In genomic region chr4:152464030-152464823, GRCh38 we compare ENCODE assay signal across 12 cellular contexts.
DNase-seq lines count a peak whose midpoint lies in the region; ATAC-seq and TF ChIP-seq lines count a peak whose summit lies in the region.
"Had no signal": no experiment of that assay in that cellular context is flagged by ENCODE, and none has a peak within 500 bp of the region (broad histone marks: within the 10 kb centered on the region; RNA-seq: fewer than 3 reads in every experiment).

No MANE protein-coding gene starts in this region.

- H3K9me2 ChIP-seq in OCI-LY1 (ENCODE audit: low read depth, low read length) (no peaks in the 10 kb centered on the region), PC-3 (replicated peaks; ENCODE audit: low read length) (no peaks in the 10 kb centered on the region)

- H3K36me3 Mint-ChIP-seq in activated CD4-positive, alpha-beta T cell treated with anti-CD3 and anti-CD28 coated beads, Interleukin-2, amount 10 ng/mL, durations not matched to agents 7 days and 5 days (ENCODE audit: low read depth), result peaks cover 24% of the 10 kb centered on the region
- H3K36me3 Mint-ChIP-seq in stimulated activated effector memory CD8-positive, alpha-beta T cell treated with anti-CD3 and anti-CD28 coated beads, Interleukin-12 subunit alpha, Interleukin-12 subunit beta, amount 100 ng/mL, for 72 hours, result no peaks in the 10 kb centered on the region

- H3K36me3 ChIP-seq in OCI-LY1 (ENCODE audit: insufficient read depth, low read length), result peaks cover 8% of the 10 kb centered on the region; the same call in 1 of the 2 replicates
- H3K36me3 ChIP-seq in PC-3 (ENCODE audit: low read depth, low read length), result no peaks in the 10 kb centered on the region
- no peaks in the 10 kb centered on the region for H3K36me3 ChIP-seq in left ventricle myocardium inferior
- H3K36me3 ChIP-seq: esophagus squamous epithelium, SJSA1 had no signal

- H3K4me3 Mint-ChIP-seq in activated CD4-positive, alpha-beta T cell treated with anti-CD3 and anti-CD28 coated beads, Interleukin-2, amount 10 ng/mL, durations not matched to agents 7 days and 5 days, result no peak overlapping the region
- peak overlapping the region; percentile 0 for H3K4me3 Mint-ChIP-seq in stimulated activated effector memory CD8-positive, alpha-beta T cell treated with anti-CD3 and anti-CD28 coated beads, Interleukin-12 subunit alpha, Interleukin-12 subunit beta, amount 100 ng/mL, for 72 hours

- H3K27ac ChIP-seq in OCI-LY1 (ENCODE audit: low read depth, low read length, poor library complexity, severe bottlenecking), result peak overlapping the region; percentile 19
- no peak overlapping the region for H3K27ac ChIP-seq in PC-3 (ENCODE audit: low read length)
- no peak overlapping the region for H3K27ac ChIP-seq in left ventricle myocardium inferior (replicated peaks)
- H3K27ac ChIP-seq: esophagus squamous epithelium, SJSA1 had no signal

- POLR2A ChIA-PET in activated CD4-positive, alpha-beta T cell treated with anti-CD3 and anti-CD28 coated beads, Interleukin-2, amount 10 ng/mL, durations not matched to agents 7 days and 5 days (lab: Charles Lee), result no interaction called here
- POLR2A ChIA-PET in PC-3 (lab: Charles Lee; ENCODE audit: unreplicated experiment), result no interaction called here

- no peak overlapping the region for H3K4me3 ChIP-seq in OCI-LY1 (ENCODE audit: low read depth, low read length, poor library complexity, severe bottlenecking)
- no peak overlapping the region for H3K4me3 ChIP-seq in PC-3 (ENCODE audit: low read length)
- no peak overlapping the region for H3K4me3 ChIP-seq in left ventricle myocardium inferior
- H3K4me3 ChIP-seq: esophagus squamous epithelium, SJSA1 had no signal

- H3K9me3 ChIP-seq in OCI-LY1 (ENCODE audit: low read length) (0 out of 2 replicates have a peak, but pooled peaks cover 4% of the 10 kb centered on the region), PC-3 (ENCODE audit: low read length) (no peaks in the 10 kb centered on the region), left ventricle myocardium inferior (replicated peaks) (no peaks in the 10 kb centered on the region)
- H3K9me3 ChIP-seq: esophagus squamous epithelium, SJSA1 had no signal

- TF ChIP-seq CTCF in OCI-LY1 (IDR thresholded peaks at IDR 0.05; ENCODE audit: low read length) (no peak), PC-3 (conservative IDR thresholded peaks at IDR 0.05; ENCODE audit: low read depth, low read length) (no peak), left ventricle myocardium inferior (IDR thresholded peaks at IDR 0.05; ENCODE audit: borderline replicate concordance) (no peak)

- BruUV-seq in PC-3 (replicated peaks; lab: Mats Ljungman, UMichigan), result no TSS peak

- H3K9me3 Mint-ChIP-seq in activated CD4-positive, alpha-beta T cell treated with anti-CD3 and anti-CD28 coated beads, Interleukin-2, amount 10 ng/mL, durations not matched to agents 7 days and 5 days, result peaks cover 3% of the 10 kb centered on the region
- H3K9me3 Mint-ChIP-seq in stimulated activated effector memory CD8-positive, alpha-beta T cell treated with anti-CD3 and anti-CD28 coated beads, Interleukin-12 subunit alpha, Interleukin-12 subunit beta, amount 100 ng/mL, for 72 hours, result no peaks in the 10 kb centered on the region

- CTCF ChIA-PET in activated CD4-positive, alpha-beta T cell treated with anti-CD3 and anti-CD28 coated beads, Interleukin-2, amount 10 ng/mL, durations not matched to agents 7 days and 5 days (lab: Charles Lee), result interaction anchor here (0.6 to 1.3 kb wide), 2 partner anchors 9 to 16 kb away, joined by 3 read pairs; no protein-coding TSS in a partner anchor
- CTCF ChIA-PET in PC-3 (lab: Charles Lee), result no interaction called here

- H3K27me3 Mint-ChIP-seq in activated CD4-positive, alpha-beta T cell treated with anti-CD3 and anti-CD28 coated beads, Interleukin-2, amount 10 ng/mL, durations not matched to agents 7 days and 5 days, result no peaks in the 10 kb centered on the region

- peaks cover 50% of the 10 kb centered on the region for H3K4me1 ChIP-seq in OCI-LY1 (ENCODE audit: insufficient read depth, low read length, severe bottlenecking)
- peaks cover 4% of the 10 kb centered on the region; the same call in 1 of the 2 replicates for H3K4me1 ChIP-seq in PC-3 (ENCODE audit: insufficient read depth, low read length)
- H3K4me1 ChIP-seq in left ventricle myocardium inferior, result peaks cover 27% of the 10 kb centered on the region
- H3K4me1 ChIP-seq: SJSA1 had no signal

- H3K9ac ChIP-seq in OCI-LY1 (ENCODE audit: low read length) (no peak overlapping the region), PC-3 (ENCODE audit: low read length) (no peak overlapping the region)

- H3K27me3 ChIP-seq in OCI-LY1 (ENCODE audit: insufficient read depth, low read length), result no peaks in the 10 kb centered on the region
- H3K27me3 ChIP-seq in PC-3 (ENCODE audit: low read length), result no peaks in the 10 kb centered on the region
- no peaks in the 10 kb centered on the region for H3K27me3 ChIP-seq in left ventricle myocardium inferior (ENCODE audit: low read depth)
- H3K27me3 ChIP-seq: esophagus squamous epithelium, SJSA1 had no signal

- H3K79me2 ChIP-seq in OCI-LY1 (ENCODE audit: insufficient read depth, low read length) (peaks cover 77% of the 10 kb centered on the region), PC-3 (ENCODE audit: low read length) (peaks cover 44% of the 10 kb centered on the region)

- H4K20me1 ChIP-seq in OCI-LY1 (ENCODE audit: insufficient read depth, low read length) (no peaks in the 10 kb centered on the region), PC-3 (ENCODE audit: low read length) (no peaks in the 10 kb centered on the region)

- intact Hi-C loops in PC-3 (cut with micrococcal nuclease) (no loop called here), left ventricle myocardium inferior (cut with micrococcal nuclease) (no loop called here)

- H3K4me1 Mint-ChIP-seq in activated CD4-positive, alpha-beta T cell treated with anti-CD3 and anti-CD28 coated beads, Interleukin-2, amount 10 ng/mL, durations not matched to agents 7 days and 5 days, result peaks cover 54% of the 10 kb centered on the region
- H3K4me1 Mint-ChIP-seq in stimulated activated effector memory CD8-positive, alpha-beta T cell treated with anti-CD3 and anti-CD28 coated beads, Interleukin-12 subunit alpha, Interleukin-12 subunit beta, amount 100 ng/mL, for 72 hours, result peaks cover 35% of the 10 kb centered on the region

- no peak for DNase-seq in activated CD4-positive, alpha-beta T cell treated with anti-CD3 and anti-CD28 coated beads, Interleukin-2, amount 10 ng/mL, durations not matched to agents 7 days and 5 days
- DNase-seq in activated CD4-positive, alpha-beta T cell treated with anti-CD3 and anti-CD28 coated beads for 4 hours, result no peak
- DNase-seq in amniotic epithelial cell (ENCODE audit: low read depth) (peak; percentile 42), CD1c-positive myeloid dendritic cell (ENCODE audit: extremely low spot score) (no peak), PC-3 (no peak), left ventricle myocardium inferior (no peak)
- DNase-seq in stimulated activated effector memory CD8-positive, alpha-beta T cell treated with anti-CD3 and anti-CD28 coated beads, Interleukin-12 subunit alpha, Interleukin-12 subunit beta, amount 100 ng/mL, for 72 hours (ENCODE audit: low spot score in 2 of 2), result no peak
- DNase-seq: esophagus squamous epithelium, NCI-H2227 treated with DMSO at 0.1 percent for 48 hours had no signal

- peak overlapping the region; percentile 77 for H3K27ac Mint-ChIP-seq in activated CD4-positive, alpha-beta T cell treated with anti-CD3 and anti-CD28 coated beads, Interleukin-2, amount 10 ng/mL, durations not matched to agents 7 days and 5 days
- H3K27ac Mint-ChIP-seq in stimulated activated effector memory CD8-positive, alpha-beta T cell treated with anti-CD3 and anti-CD28 coated beads, Interleukin-12 subunit alpha, Interleukin-12 subunit beta, amount 100 ng/mL, for 72 hours, result peak overlapping the region; percentile 3

- no peak for ATAC-seq in stimulated activated effector memory CD8-positive, alpha-beta T cell treated with anti-CD3 and anti-CD28 coated beads, Interleukin-12 subunit alpha, Interleukin-12 subunit beta, amount 100 ng/mL, for 72 hours
- ATAC-seq in PC-3, result no peak
- ATAC-seq: HepG2 had no signal

- H3K4me2 ChIP-seq in OCI-LY1 (ENCODE audit: low read length) (0 out of 2 replicates have a peak overlapping the region, but pooled peaks have one; percentile 13), PC-3 (ENCODE audit: low read length) (no peak overlapping the region)

- H2AFZ ChIP-seq in OCI-LY1 (ENCODE audit: low read length) (no peak overlapping the region), PC-3 (ENCODE audit: low read length) (no peak overlapping the region)

- H3F3A ChIP-seq in OCI-LY1 (ENCODE audit: insufficient read depth, low read length) (peaks cover 5% of the 10 kb centered on the region), PC-3 (ENCODE audit: low read length, unreplicated experiment) (no peaks in the 10 kb centered on the region)
